ENCODE assay signal across 17 cellular contexts in genomic region chr3:13115616-13115910, GRCh38. TPM values are rescaled to one million over a fixed set of nuclear protein-coding genes. Genes with fewer than 3 reads are reported as not detected.
A peak's percentile ranks its signal among the peaks of the same experiment; 100 is the strongest.
DNase-seq lines count a peak whose midpoint lies in the region; ATAC-seq, FAIRE-seq and TF ChIP-seq lines count a peak whose summit lies in the region.
"Had no signal": no experiment of that assay in that cellular context is flagged by ENCODE, and none has a peak within 500 bp of the region (broad histone marks: within the 10 kb centered on the region; RNA-seq: fewer than 3 reads in every experiment).

No MANE protein-coding gene starts in this region.

- no peak for ATAC-seq in right lobe of liver
- ATAC-seq in HepG2: no peak
- no peak for ATAC-seq in WTC11

- no peaks in the 10 kb centered on the region for H3K79me2 ChIP-seq in HepG2 (ENCODE audit: insufficient read depth, low read length)

- H3K4me1 ChIP-seq in right lobe of liver: peaks cover 0 to 18% (median 6%) of the 10 kb centered on the region in 4 donors
- H3K4me1 ChIP-seq in HepG2 (ENCODE audit: insufficient read depth, low read length): peaks cover 21% of the 10 kb centered on the region
- H3K4me1 ChIP-seq in neuronal stem cell (ENCODE audit: control insufficient read depth in 2 of 2, insufficient read depth in 1 of 2, low read depth in 1 of 2, low read length in 2 of 2): peaks cover 0 to 2% of the 10 kb centered on the region in 2 donors
- H3K4me1 ChIP-seq in breast epithelium: no peaks in the 10 kb centered on the region
- H3K4me1 ChIP-seq: Caco-2, HAP-1 had no signal

- no peak overlapping the region for H2BK120ac ChIP-seq in neuronal stem cell (ENCODE audit: low read depth, low read length)

- no peak overlapping the region for H3K27ac ChIP-seq in right lobe of liver
- H3K27ac ChIP-seq in HepG2 (ENCODE audit: extremely low read length, insufficient read depth, low read length): no peak overlapping the region
- no peak overlapping the region for H3K27ac ChIP-seq in neuronal stem cell (replicated peaks; ENCODE audit: low read length)
- H3K27ac ChIP-seq in breast epithelium: no peak overlapping the region
- H3K27ac ChIP-seq: PC-9 had no signal

- POLR2A ChIA-PET in HepG2 (lab: Yijun Ruan, JAX): no interaction called here
- POLR2A ChIA-PET in WTC11 (lab: Charles Lee): no interaction called here

- peaks cover 22% of the 10 kb centered on the region; the same call in 1 of the 2 replicates for H4K20me1 ChIP-seq in HepG2 (ENCODE audit: insufficient read depth, low read length)

- in situ Hi-C loops in HepG2 (cut with HindIII; ENCODE audit: extremely low pct_ligation_motif_present, low pct_unique_long_range_greater_than_20kb): no loop called here

- peak in 2 of 3 donors; percentile 16 to 22 for DNase-seq in right lobe of liver
- DNase-seq in HepG2 (ENCODE audit: low spot score): no peak
- DNase-seq in WTC11 (ENCODE audit: low spot score): no peak
- no peak for DNase-seq in neuronal stem cell (ENCODE audit: low spot score)
- DNase-seq in activated naive CD4-positive, alpha-beta T cell treated with Interleukin-2 at 50 U/mL for 16 hours: no peak
- no peak for DNase-seq in erythroblast (lab: John Stamatoyannopoulos, UW)
- no peak for DNase-seq in breast epithelium (ENCODE audit: low spot score in 2 of 2)
- DNase-seq: ACHN; Caco-2; CD4-positive, alpha-beta T cell; DMS153; GDM1; NCI-H1436; NCI-H1930; NCI-H226; PC-9 had no signal

- no peak for TF ChIP-seq EP300 in HepG2 (IDR thresholded peaks at IDR 0.05; ENCODE audit: low read depth in 2 of 2, low read length in 2 of 2)
- no peak for TF ChIP-seq EP300 in HepG2 (CRISPR knock-in tag; IDR thresholded peaks at IDR 0.05; ENCODE audit: borderline replicate concordance)

- H3K27me3 ChIP-seq in right lobe of liver (no peaks in the 10 kb centered on the region), HepG2 (ENCODE audit: control insufficient read depth in 1 of 2, insufficient read depth in 2 of 2, low read length in 2 of 2) (no peaks in the 10 kb centered on the region), neuronal stem cell (ENCODE audit: control insufficient read depth in 3 of 3, insufficient read depth in 3 of 3, low read depth in 1 of 3, low read length in 3 of 3) (peaks cover 0 to 20% (median 0%) of the 10 kb centered on the region in 3 experiments), breast epithelium (peaks cover 0 to 5% of the 10 kb centered on the region in 2 donors)

- no peak overlapping the region for H2AK5ac ChIP-seq in neuronal stem cell (ENCODE audit: low read depth, low read length)

- no peak for TF ChIP-seq RAD21 in HepG2 (CRISPR knock-in tag; IDR thresholded peaks at IDR 0.05)

- H3K18ac ChIP-seq in neuronal stem cell (ENCODE audit: low read length): peak overlapping the region; percentile 56

- TF ChIP-seq CTCF in right lobe of liver (IDR thresholded peaks at IDR 0.05): no peak
- no peak for TF ChIP-seq CTCF in HepG2 (CRISPR knock-in tag; IDR thresholded peaks at IDR 0.05)
- TF ChIP-seq CTCF in WTC11 (IDR thresholded peaks at IDR 0.05): no peak
- TF ChIP-seq CTCF in breast epithelium (IDR thresholded peaks at IDR 0.05): no peak

- no peak overlapping the region for H4K8ac ChIP-seq in neuronal stem cell (ENCODE audit: low read depth, low read length)

- H2BK15ac ChIP-seq in neuronal stem cell (ENCODE audit: low read length): no peak overlapping the region

- H3K9me3 ChIP-seq in right lobe of liver (no peaks in the 10 kb centered on the region), HepG2 (ENCODE audit: low read length) (no peaks in the 10 kb centered on the region), neuronal stem cell (replicated peaks in 1 of 2; ENCODE audit: control insufficient read depth in 2 of 2, insufficient read depth in 1 of 2, low read depth in 1 of 2, low read length in 2 of 2) (no peaks in the 10 kb centered on the region), breast epithelium (no peaks in the 10 kb centered on the region)
- H3K9me3 ChIP-seq: Caco-2, HAP-1 had no signal

- H3K23ac ChIP-seq in neuronal stem cell (ENCODE audit: low read depth, low read length, poor library complexity): no peak overlapping the region

- no peak overlapping the region for H3K4ac ChIP-seq in neuronal stem cell (ENCODE audit: low read length)

- H3K36me3 ChIP-seq in right lobe of liver (no peaks in the 10 kb centered on the region), HepG2 (replicated peaks in 1 of 2; ENCODE audit: control insufficient read depth in 1 of 2, insufficient read depth in 2 of 2, low read length in 2 of 2) (no peaks in the 10 kb centered on the region), neuronal stem cell (replicated peaks in 1 of 2; ENCODE audit: control insufficient read depth in 2 of 2, insufficient read depth in 2 of 2, low read length in 2 of 2) (no peaks in the 10 kb centered on the region), breast epithelium (no peaks in the 10 kb centered on the region)
- H3K36me3 ChIP-seq: HAP-1 had no signal

- H3K9ac ChIP-seq in HepG2 (ENCODE audit: insufficient read depth, low read depth, low read length): no peak overlapping the region
- no peak overlapping the region for H3K9ac ChIP-seq in neuronal stem cell (ENCODE audit: low read depth, low read length, poor library complexity)

- H3K4me2 ChIP-seq in HepG2 (ENCODE audit: low read depth, low read length) (no peak overlapping the region), neuronal stem cell (ENCODE audit: insufficient read depth, low read length, poor library complexity, severe bottlenecking) (no peak overlapping the region)
- H3K4me2 ChIP-seq: PC-9 had no signal

- WGBS in right lobe of liver (ENCODE audit: insufficient coverage, low coverage, low lambda C conversion rate, missing lambda C conversion rate): 90% methylated on average over 6 of the region's 6 CpGs
- WGBS in HepG2 (ENCODE audit: low lambda C conversion rate): 94% methylated on average over 3 of the region's 6 CpGs
- no CpG with 5 or more reads among the region's 6 CpGs for WGBS in neuronal stem cell (ENCODE audit: extremely low coverage in 2 of 2, insufficient read length in 2 of 2, insufficient replicate concordance in 1 of 2), 2 donors

- H3K36me3 Mint-ChIP-seq in WTC11: no peaks in the 10 kb centered on the region

- no peak overlapping the region for H2AFZ ChIP-seq in HepG2 (ENCODE audit: low read length)
- no peak overlapping the region for H2AFZ ChIP-seq in neuronal stem cell (ENCODE audit: low read length)
- H2AFZ ChIP-seq: PC-9 had no signal

- H2BK5ac ChIP-seq in neuronal stem cell (ENCODE audit: low read length): no peak overlapping the region

- no peaks in the 10 kb centered on the region for H3K9me3 Mint-ChIP-seq in WTC11
- H3K9me3 Mint-ChIP-seq: CD4-positive, alpha-beta T cell had no signal

- no peak overlapping the region for H3K4me3 ChIP-seq in right lobe of liver
- no peak overlapping the region for H3K4me3 ChIP-seq in HepG2 (replicated peaks in 1 of 3; ENCODE audit: insufficient read depth in 1 of 3, low read depth in 2 of 3, low read length in 3 of 3)
- no peak overlapping the region for H3K4me3 ChIP-seq in neuronal stem cell (ENCODE audit: low read length in 2 of 2)
- H3K4me3 ChIP-seq in breast epithelium: no peak overlapping the region
- H3K4me3 ChIP-seq: HAP-1, PC-9 had no signal

- BruUV-seq in HepG2 (replicated peaks; lab: Mats Ljungman, UMichigan): no TSS peak

- H3K4me1 Mint-ChIP-seq in WTC11: peaks cover 21% of the 10 kb centered on the region

- no peak for TF ChIP-seq POLR2A in right lobe of liver (IDR thresholded peaks at IDR 0.05)
- no peak for TF ChIP-seq POLR2A in HepG2 (IDR thresholded peaks at IDR 0.05; ENCODE audit: insufficient read depth in 1 of 2, low read depth in 2 of 2, low read length in 2 of 2)
- no peak for TF ChIP-seq POLR2A in erythroblast (IDR thresholded peaks at IDR 0.05; ENCODE audit: low read length)
- TF ChIP-seq POLR2A in breast epithelium (IDR thresholded peaks at IDR 0.05): no peak

- H3K27me3 Mint-ChIP-seq in WTC11 (ENCODE audit: low read depth): no peaks in the 10 kb centered on the region
- H3K27me3 Mint-ChIP-seq: CD4-positive, alpha-beta T cell had no signal

- intact Hi-C loops in right lobe of liver (cut with DNase I) (no loop called here), HepG2 (cut with micrococcal nuclease; ENCODE audit: unreplicated experiment) (no loop called here), breast epithelium (cut with DNase I; ENCODE audit: low total_unique reads) (loop anchor here (1.0 kb wide), 1 partner anchor 19 kb away; no protein-coding TSS in a partner anchor)

- H2BK12ac ChIP-seq in neuronal stem cell (ENCODE audit: low read length): no peak overlapping the region

- CTCF ChIA-PET in HepG2 (lab: Yijun Ruan, JAX; ENCODE audit: low intra/inter-chr PET ratio, low total read pairs): no interaction called here
- CTCF ChIA-PET in WTC11 (lab: Charles Lee): interaction anchor here (1.2 kb wide), 1 partner anchor 24 kb away, joined by 5 read pairs; no protein-coding TSS in a partner anchor

- H4K91ac ChIP-seq in neuronal stem cell (ENCODE audit: low read depth, low read length, poor library complexity): no peak overlapping the region

- peak overlapping the region; percentile 68; the same call in 1 of the 2 replicates for H3K27ac Mint-ChIP-seq in WTC11
- H3K27ac Mint-ChIP-seq: CD4-positive, alpha-beta T cell had no signal

- H3K79me1 ChIP-seq in neuronal stem cell (ENCODE audit: low read depth, low read length): peaks cover 2% of the 10 kb centered on the region

- no peak overlapping the region for H3K4me3 Mint-ChIP-seq in WTC11
- H3K4me3 Mint-ChIP-seq: CD4-positive, alpha-beta T cell had no signal

- H3K14ac ChIP-seq in neuronal stem cell (ENCODE audit: low read length): no peak overlapping the region

- no peak for FAIRE-seq in HepG2 (lab: Jason Lieb, UNC)

RNA-seq across cellular contexts. Expression of gene IQSEC1, which starts 42.3 kb away (rescaled TPM):
- total RNA-seq in right lobe of liver (10 to 100 TPM; 32.1 to 61.3 (median 48.9) TPM), HepG2 (2016; rRNA removed; fragmentation: Illumina TruSeq; extraction: Trizol) (17.4 and 24.2 TPM in 2 replicates), WTC11 (2021) (35.0 to 37.2 TPM (median 36.4 TPM) in 3 replicates), breast epithelium (10 to 100 TPM; 26.9 to 45.4 (median 26.9) TPM)
- 12.3 and 12.9 TPM in 2 replicates for total RNA-seq in HepG2 (2016; cell fraction: cytosol; rRNA removed; fragmentation: Illumina TruSeq; extraction: Trizol; ENCODE audit: low read depth)
- total RNA-seq in HepG2 (2016; cell fraction: insoluble cytoplasmic fraction; rRNA removed; fragmentation: Illumina TruSeq; extraction: Trizol): 17.6 and 20.3 TPM in 2 replicates
- total RNA-seq in HepG2 (2016; cell fraction: membrane; rRNA removed; fragmentation: Illumina TruSeq; extraction: Trizol): 25.6 and 28.9 TPM in 2 replicates
- 26.8 and 29.4 TPM in 2 replicates for total RNA-seq in HepG2 (2016; cell fraction: nucleus; rRNA removed; fragmentation: Illumina TruSeq; extraction: Trizol)
- polyA plus RNA-seq in HepG2 (2011; rRNA removed): 20.2 and 24.5 TPM in 2 replicates
- 11.4 and 12.7 TPM in 2 replicates for polyA plus RNA-seq in HepG2 (2011; cell fraction: cytosol; rRNA removed)
- 77.1 and 100 TPM in 2 replicates for polyA plus RNA-seq in HepG2 (2011; cell fraction: nucleus; rRNA removed)
- 40.4 and 47.7 TPM in 2 replicates for polyA plus RNA-seq in HepG2 (2012)
- 3.1 and 3.4 TPM in 2 replicates for polyA plus RNA-seq in HepG2 (2016; cell fraction: cytosol; fragmentation: Illumina TruSeq; extraction: Trizol; ENCODE audit: low read depth)
- 23.2 and 33.8 TPM in 2 replicates for polyA plus RNA-seq in HepG2 (2016; cell fraction: insoluble cytoplasmic fraction; fragmentation: Illumina TruSeq; extraction: Trizol; ENCODE audit: low read depth)
- polyA plus RNA-seq in HepG2 (2016; cell fraction: membrane; fragmentation: Illumina TruSeq; extraction: Trizol; ENCODE audit: low read depth): 13.5 and 17.5 TPM in 2 replicates
- polyA plus RNA-seq in HepG2 (2016; cell fraction: nucleus; fragmentation: Illumina TruSeq; extraction: Trizol; ENCODE audit: insufficient read depth, low read depth): 57.5 and 60.4 TPM in 2 replicates
- polyA minus RNA-seq in HepG2 (2011; rRNA and poly(A)+ RNA removed; ENCODE audit: low replicate concordance): 6.5 and 33.0 TPM in 2 replicates
- polyA minus RNA-seq in HepG2 (2011; cell fraction: cytosol; rRNA and poly(A)+ RNA removed): 25.6 and 30.7 TPM in 2 replicates
- polyA minus RNA-seq in HepG2 (2011; cell fraction: nucleus; rRNA and poly(A)+ RNA removed): 49.3 and 52.3 TPM in 2 replicates
- 22.0 TPM for polyA plus RNA-seq in neuronal stem cell (2013, experiment 1 of 2)
- 22.8 TPM for polyA plus RNA-seq in neuronal stem cell (2013, experiment 2 of 2)

Comparison
In these comparisons a context has a peak if more than half of its experiments do, and no peak if none do; other contexts are left out.
1. DNase-seq: peak in right lobe of liver (2 of 3); none in HepG2 (single experiment), WTC11 (single experiment), neuronal stem cell (single experiment), activated naive CD4-positive, alpha-beta T cell treated with Interleukin-2 at 50 U/mL for 16 hours (single experiment), erythroblast (0 of 2) and breast epithelium (0 of 2).